Comparison of ENCODE assay signal across 1 cellular context in the genomic region with DNA sequence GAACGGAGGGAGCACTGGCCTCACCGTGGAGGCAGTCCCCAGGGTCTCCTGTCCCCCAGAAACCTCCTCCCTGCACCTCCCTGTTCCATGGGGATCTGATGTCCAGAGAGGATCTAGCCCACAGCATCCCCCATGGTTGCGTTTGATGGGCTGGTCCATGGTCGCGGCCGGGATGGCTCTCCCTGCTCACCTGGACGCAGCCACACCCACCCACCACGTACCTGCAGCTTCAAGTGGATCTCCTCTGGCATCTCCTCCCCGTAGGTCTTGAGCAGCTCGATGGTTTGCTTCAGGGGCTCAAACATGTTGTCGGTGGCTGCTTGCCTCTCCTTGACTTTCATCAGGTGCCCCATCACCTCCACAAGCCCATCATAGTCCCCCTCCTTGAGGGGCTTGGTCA.
TF ChIP-seq lines count a peak whose summit lies in the region.

No MANE protein-coding gene starts in this region.

TF ChIP-seq in SK-N-SH, 30 proteins besides CTCF, POLR2A, EP300 and RAD21 (continued from another document):
- TF ChIP-seq, protein P1, sequence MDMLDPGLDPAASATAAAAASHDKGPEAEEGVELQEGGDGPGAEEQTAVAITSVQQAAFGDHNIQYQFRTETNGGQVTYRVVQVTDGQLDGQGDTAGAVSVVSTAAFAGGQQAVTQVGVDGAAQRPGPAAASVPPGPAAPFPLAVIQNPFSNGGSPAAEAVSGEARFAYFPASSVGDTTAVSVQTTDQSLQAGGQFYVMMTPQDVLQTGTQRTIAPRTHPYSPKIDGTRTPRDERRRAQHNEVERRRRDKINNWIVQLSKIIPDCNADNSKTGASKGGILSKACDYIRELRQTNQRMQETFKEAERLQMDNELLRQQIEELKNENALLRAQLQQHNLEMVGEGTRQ (IDR thresholded peaks at IDR 0.05; ENCODE audit: borderline replicate concordance, low read depth, low read length) = no peak
- TF ChIP-seq ELF1 (IDR thresholded peaks at IDR 0.05) (no peak), MEF2A (IDR thresholded peaks at IDR 0.05; ENCODE audit: borderline replicate concordance, low read depth) (no peak), SIN3A (IDR thresholded peaks at IDR 0.05; ENCODE audit: borderline replicate concordance, low read depth, low read length) (no peak), EZH2phosphoT487 (IDR thresholded peaks at IDR 0.05; ENCODE audit: borderline replicate concordance, low read depth) (no peak), SMC3 (IDR thresholded peaks at IDR 0.05; ENCODE audit: low read depth, low read length) (no peak), TEAD4 (IDR thresholded peaks at IDR 0.05; ENCODE audit: borderline replicate concordance, insufficient read depth) (no peak), RXRA (IDR thresholded peaks at IDR 0.05; ENCODE audit: borderline replicate concordance, low read depth) (no peak), CHD2 (IDR thresholded peaks at IDR 0.05; ENCODE audit: low read length, partially characterized antibody) (no peak), FOXJ3 (CRISPR knock-in tag; IDR thresholded peaks at IDR 0.05) (no peak)
- TF ChIP-seq, protein P2, sequence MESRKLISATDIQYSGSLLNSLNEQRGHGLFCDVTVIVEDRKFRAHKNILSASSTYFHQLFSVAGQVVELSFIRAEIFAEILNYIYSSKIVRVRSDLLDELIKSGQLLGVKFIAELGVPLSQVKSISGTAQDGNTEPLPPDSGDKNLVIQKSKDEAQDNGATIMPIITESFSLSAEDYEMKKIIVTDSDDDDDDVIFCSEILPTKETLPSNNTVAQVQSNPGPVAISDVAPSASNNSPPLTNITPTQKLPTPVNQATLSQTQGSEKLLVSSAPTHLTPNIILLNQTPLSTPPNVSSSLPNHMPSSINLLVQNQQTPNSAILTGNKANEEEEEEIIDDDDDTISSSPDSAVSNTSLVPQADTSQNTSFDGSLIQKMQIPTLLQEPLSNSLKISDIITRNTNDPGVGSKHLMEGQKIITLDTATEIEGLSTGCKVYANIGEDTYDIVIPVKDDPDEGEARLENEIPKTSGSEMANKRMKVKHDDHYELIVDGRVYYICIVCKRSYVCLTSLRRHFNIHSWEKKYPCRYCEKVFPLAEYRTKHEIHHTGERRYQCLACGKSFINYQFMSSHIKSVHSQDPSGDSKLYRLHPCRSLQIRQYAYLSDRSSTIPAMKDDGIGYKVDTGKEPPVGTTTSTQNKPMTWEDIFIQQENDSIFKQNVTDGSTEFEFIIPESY (IDR thresholded peaks at IDR 0.05; ENCODE audit: borderline replicate concordance, low read depth) = no peak
